ENCODE assay signal across 8 cellular contexts in genomic region chr20:59560588-59561227, GRCh38. TPM values are rescaled to one million over a fixed set of nuclear protein-coding genes. Genes with fewer than 3 reads are reported as not detected.
A peak's percentile ranks its signal among the peaks of the same experiment; 100 is the strongest.
DNase-seq lines count a peak whose midpoint lies in the region; ATAC-seq, FAIRE-seq and TF ChIP-seq lines count a peak whose summit lies in the region.

No MANE protein-coding gene starts in this region.

- H3K4me3 ChIP-seq in RWPE2 (ENCODE audit: severe bottlenecking), result no peak overlapping the region
- H3K4me3 ChIP-seq in heart right ventricle, result no peak overlapping the region
- no peak overlapping the region for H3K4me3 ChIP-seq in CD8-positive, alpha-beta memory T cell (ENCODE audit: low read length)

- TF ChIP-seq CTCF in GM12874 (IDR thresholded peaks at IDR 0.05; ENCODE audit: insufficient read depth, low read depth, low read length) (peak; percentile 52; the same call in 1 of the 2 replicates), RWPE2 (IDR thresholded peaks at IDR 0.05; ENCODE audit: poor library complexity, severe bottlenecking) (peak; percentile 96), heart right ventricle (IDR thresholded peaks at IDR 0.05) (peak; percentile 20 to 67 (median 58))

- H3K36me3 ChIP-seq in RWPE2 (ENCODE audit: low read depth), result no peaks in the 10 kb centered on the region
- H3K36me3 ChIP-seq in heart right ventricle, result no peaks in the 10 kb centered on the region
- no peaks in the 10 kb centered on the region for H3K36me3 ChIP-seq in CD8-positive, alpha-beta memory T cell (ENCODE audit: insufficient read depth, low read length)

- POLR2A ChIA-PET in CD8-positive, alpha-beta memory T cell (lab: Charles Lee), result no interaction called here

- H3K27me3 ChIP-seq in RWPE2 (ENCODE audit: insufficient read depth, poor library complexity, severe bottlenecking), result peaks cover 4% of the 10 kb centered on the region
- H3K27me3 ChIP-seq in heart right ventricle, result peaks cover 0 to 24% (median 0%) of the 10 kb centered on the region in 7 donors
- no peaks in the 10 kb centered on the region for H3K27me3 ChIP-seq in CD8-positive, alpha-beta memory T cell (ENCODE audit: insufficient read depth, low read length, poor library complexity, severe bottlenecking)

- no peaks in the 10 kb centered on the region for H3K9me3 ChIP-seq in RWPE2 (ENCODE audit: severe bottlenecking)
- no peaks in the 10 kb centered on the region for H3K9me3 ChIP-seq in heart right ventricle
- no peaks in the 10 kb centered on the region for H3K9me3 ChIP-seq in CD8-positive, alpha-beta memory T cell (ENCODE audit: low read length)

- peak; percentile 78 for FAIRE-seq in A204.1 (lab: Jason Lieb, UNC)
- no peak for FAIRE-seq in GM12892 (lab: Jason Lieb, UNC)

- H3K27ac ChIP-seq in RWPE2 (ENCODE audit: poor library complexity, severe bottlenecking) (no peak overlapping the region), heart right ventricle (no peak overlapping the region)
- no peak overlapping the region for H3K27ac ChIP-seq in CD8-positive, alpha-beta memory T cell (ENCODE audit: low read depth, low read length)

- no peak overlapping the region for H3K4me3 Mint-ChIP-seq in CD8-positive, alpha-beta memory T cell

- H3K27me3 Mint-ChIP-seq in CD8-positive, alpha-beta memory T cell, result peaks cover 12 to 13% of the 10 kb centered on the region in 2 donors

- 32 to 33% methylated on average over 7 of the region's 7 CpGs for WGBS in heart right ventricle, 2 donors

- no peak for DNase-seq in RWPE2 (ENCODE audit: low spot score)
- DNase-seq in heart right ventricle, result no peak
- DNase-seq in NCI-H526 treated with DMSO at 0.1 percent for 48 hours (lab: John Stamatoyannopoulos, UW), result no peak
- DNase-seq in CD8-positive, alpha-beta memory T cell, result no peak
- no peak for DNase-seq in stimulated activated CD4-positive, alpha-beta T cell treated with anti-CD3 and anti-CD28 coated beads, Interleukin-2, amount 100 ng/mL, for 48 hours
- DNase-seq in GM12892 (ENCODE audit: insufficient read length), result no peak

- H3K27ac Mint-ChIP-seq in CD8-positive, alpha-beta memory T cell, result no peak overlapping the region

- H3K4me1 Mint-ChIP-seq in CD8-positive, alpha-beta memory T cell, result peaks cover 0 to 8% (median 3%) of the 10 kb centered on the region in 3 donors

- no peaks in the 10 kb centered on the region for H3K4me1 ChIP-seq in RWPE2 (ENCODE audit: insufficient read depth, poor library complexity, severe bottlenecking)
- no peaks in the 10 kb centered on the region for H3K4me1 ChIP-seq in heart right ventricle
- H3K4me1 ChIP-seq in CD8-positive, alpha-beta memory T cell (ENCODE audit: insufficient read depth, low read length), result no peaks in the 10 kb centered on the region

- TF ChIP-seq POLR2A in GM12892 (IDR thresholded peaks at IDR 0.05; ENCODE audit: low read depth, low read length), result no peak

- CTCF ChIA-PET in CD8-positive, alpha-beta memory T cell (lab: Charles Lee), result interaction anchor here (1.0 to 1.7 kb wide), 3 partner anchors 11 to 13 kb away, joined by 3 to 12 read pairs (median 3); no protein-coding TSS in a partner anchor

- ATAC-seq in RWPE2 (ENCODE audit: low read depth) (peak; percentile 60), heart right ventricle (peak in 1 of 8 donors; percentile 32)

- H3K9me3 Mint-ChIP-seq in CD8-positive, alpha-beta memory T cell, result no peaks in the 10 kb centered on the region

- intact Hi-C loops in heart right ventricle (cut with DNase I), result no loop called here

- H3K36me3 Mint-ChIP-seq in CD8-positive, alpha-beta memory T cell, result no peaks in the 10 kb centered on the region

RNA-seq across cellular contexts. Expression of gene PHACTR3, which starts 43.6 kb away (rescaled TPM):
- total RNA-seq in heart right ventricle, result 10 to 100 TPM in 2 of 10 donors, 1 to 10 TPM in 6, under 1 TPM in 2; 0.51 to 24.1 (median 3.7) TPM
- polyA plus RNA-seq in heart right ventricle, result 1 to 10 TPM in 1 of 2 donors, under 1 TPM in 1; 0.54 to 7.1 TPM
- total RNA-seq in CD8-positive, alpha-beta memory T cell, result not detected
- not detected for polyA plus RNA-seq in CD8-positive, alpha-beta memory T cell
- polyA plus RNA-seq in GM12892 (2012; ENCODE audit: missing spikeins), result 0.42 TPM
